In the genomic region with DNA sequence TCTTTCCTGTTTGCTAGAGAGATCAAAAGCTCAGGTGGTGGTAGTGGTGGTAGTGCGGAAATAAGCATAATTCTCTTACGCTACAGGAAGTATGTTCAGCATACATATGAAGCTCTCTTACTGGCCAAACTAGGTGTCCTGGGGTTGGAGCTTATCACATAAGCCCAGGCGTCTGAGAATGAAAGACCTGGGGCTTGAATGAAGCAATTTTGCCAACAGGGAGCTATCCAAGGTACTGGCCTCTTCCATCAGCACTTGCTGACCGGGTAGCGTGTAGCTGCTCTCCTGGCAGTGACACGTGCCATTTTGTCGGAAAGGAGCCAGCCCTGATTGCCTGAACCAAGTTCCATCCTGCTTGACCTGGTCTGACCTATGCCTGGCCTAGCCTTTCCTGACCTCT, we compare ENCODE assay signal across 8 cellular contexts.
DNase-seq lines count a peak whose midpoint lies in the region; ATAC-seq and TF ChIP-seq lines count a peak whose summit lies in the region.

No MANE protein-coding gene starts in this region.

- H3K79me2 ChIP-seq in MM.1S (ENCODE audit: low read length) = no peaks in the 10 kb centered on the region

- no peak for ATAC-seq in HG03097 (IDR thresholded peaks at IDR 0.05; ENCODE audit: low FRiP score, unreplicated experiment)
- ATAC-seq in activated CD8-positive, alpha-beta memory T cell treated with anti-CD3 and anti-CD28 coated beads, Interleukin-2, amount 10 ng/mL, durations not matched to agents 7 days and 5 days = no peak

- no peak for TF ChIP-seq CTCF in MM.1S (IDR thresholded peaks at IDR 0.05; ENCODE audit: low read length)
- no peak for TF ChIP-seq CTCF in mesothelial cell of epicardium (IDR thresholded peaks at IDR 0.05; ENCODE audit: unreplicated experiment)
- TF ChIP-seq CTCF in suprapubic skin (IDR thresholded peaks at IDR 0.05) = no peak

- 32% methylated on average over 6 of the region's 7 CpGs for WGBS in suprapubic skin

- H3K4me1 ChIP-seq in MM.1S (ENCODE audit: low read length) (no peaks in the 10 kb centered on the region), suprapubic skin (no peaks in the 10 kb centered on the region)

- peaks cover 8% of the 10 kb centered on the region for H3K9me3 Mint-ChIP-seq in mesothelial cell of epicardium
- H3K9me3 Mint-ChIP-seq in activated CD8-positive, alpha-beta memory T cell treated with anti-CD3 and anti-CD28 coated beads, Interleukin-2, amount 10 ng/mL, durations not matched to agents 7 days and 5 days (ENCODE audit: low read depth) = no peaks in the 10 kb centered on the region

- no peaks in the 10 kb centered on the region for H3K36me3 ChIP-seq in MM.1S (replicated peaks; ENCODE audit: insufficient read depth, low read length)
- H3K36me3 ChIP-seq in suprapubic skin = no peaks in the 10 kb centered on the region

- H3K4me1 Mint-ChIP-seq in mesothelial cell of epicardium = no peaks in the 10 kb centered on the region
- no peaks in the 10 kb centered on the region for H3K4me1 Mint-ChIP-seq in activated CD8-positive, alpha-beta memory T cell treated with anti-CD3 and anti-CD28 coated beads, Interleukin-2, amount 10 ng/mL, durations not matched to agents 7 days and 5 days

- no peak overlapping the region for H3K27ac Mint-ChIP-seq in mesothelial cell of epicardium
- H3K27ac Mint-ChIP-seq in activated CD8-positive, alpha-beta memory T cell treated with anti-CD3 and anti-CD28 coated beads, Interleukin-2, amount 10 ng/mL, durations not matched to agents 7 days and 5 days = no peak overlapping the region

- H3K27me3 ChIP-seq in MM.1S (replicated peaks; ENCODE audit: insufficient read depth, low read length) (no peaks in the 10 kb centered on the region), suprapubic skin (no peaks in the 10 kb centered on the region)

- TF ChIP-seq POLR2A in suprapubic skin (IDR thresholded peaks at IDR 0.05) = no peak

- H3K27me3 Mint-ChIP-seq in mesothelial cell of epicardium (ENCODE audit: low read depth) = peaks cover under 1% of the 10 kb centered on the region
- peaks cover 1% of the 10 kb centered on the region for H3K27me3 Mint-ChIP-seq in activated CD8-positive, alpha-beta memory T cell treated with anti-CD3 and anti-CD28 coated beads, Interleukin-2, amount 10 ng/mL, durations not matched to agents 7 days and 5 days

- H3K4me2 ChIP-seq in MM.1S (ENCODE audit: low read depth, low read length) = no peak overlapping the region

- H3F3A ChIP-seq in MM.1S (ENCODE audit: insufficient read depth, low read length) = no peaks in the 10 kb centered on the region

- no peak overlapping the region for H3K9ac ChIP-seq in MM.1S (ENCODE audit: low read length)

- no peaks in the 10 kb centered on the region for H3K36me3 Mint-ChIP-seq in mesothelial cell of epicardium
- H3K36me3 Mint-ChIP-seq in activated CD8-positive, alpha-beta memory T cell treated with anti-CD3 and anti-CD28 coated beads, Interleukin-2, amount 10 ng/mL, durations not matched to agents 7 days and 5 days = no peaks in the 10 kb centered on the region

- CTCF ChIA-PET in activated CD8-positive, alpha-beta memory T cell treated with anti-CD3 and anti-CD28 coated beads, Interleukin-2, amount 10 ng/mL, durations not matched to agents 7 days and 5 days (lab: Charles Lee) = interaction anchor here (1.6 kb wide), 1 partner anchor 13 kb away, joined by 10 read pairs; no protein-coding TSS in a partner anchor

- H3K27ac ChIP-seq in MM.1S (ENCODE audit: low read length) (no peak overlapping the region), suprapubic skin (no peak overlapping the region)

- no peaks in the 10 kb centered on the region for H3K9me3 ChIP-seq in MM.1S (replicated peaks; ENCODE audit: insufficient read depth, low read length)
- H3K9me3 ChIP-seq in suprapubic skin = no peaks in the 10 kb centered on the region

- H3K9me2 ChIP-seq in MM.1S (replicated peaks; ENCODE audit: insufficient read depth, low read length) = no peaks in the 10 kb centered on the region

- no peak overlapping the region for H3K4me3 Mint-ChIP-seq in mesothelial cell of epicardium
- no peak overlapping the region for H3K4me3 Mint-ChIP-seq in activated CD8-positive, alpha-beta memory T cell treated with anti-CD3 and anti-CD28 coated beads, Interleukin-2, amount 10 ng/mL, durations not matched to agents 7 days and 5 days

- TF ChIP-seq EP300 in suprapubic skin (IDR thresholded peaks at IDR 0.05) = no peak

- no peaks in the 10 kb centered on the region for H4K20me1 ChIP-seq in MM.1S (ENCODE audit: insufficient read depth, low read length)

- DNase-seq in ELF-1 (ENCODE audit: low read depth, low spot score) (peak; percentile 75), MM.1S (peak; percentile 49), brain pericyte (ENCODE audit: low read depth, low spot score) (peak; percentile 6), mesothelial cell of epicardium (ENCODE audit: low spot score in 2 of 2, unreplicated experiment in 2 of 2) (peak; percentile 29 to 65), suprapubic skin (ENCODE audit: low spot score in 2 of 2) (no peak), NCI-H2171 (lab: John Stamatoyannopoulos, UW) (no peak)
- DNase-seq in activated CD8-positive, alpha-beta memory T cell treated with anti-CD3 and anti-CD28 coated beads, Interleukin-2, amount 10 ng/mL, durations not matched to agents 7 days and 5 days = no peak

- H2AFZ ChIP-seq in MM.1S (ENCODE audit: low read length) = no peak overlapping the region

- H3K4me3 ChIP-seq in MM.1S (ENCODE audit: low read length) = no peak overlapping the region
- H3K4me3 ChIP-seq in suprapubic skin = no peak overlapping the region

Comparison
In these comparisons a context has a peak if more than half of its experiments do, and no peak if none do; other contexts are left out.
1. DNase-seq: peak in ELF-1 (single experiment), MM.1S (single experiment), brain pericyte (single experiment) and mesothelial cell of epicardium (2 of 2); none in suprapubic skin (0 of 2), NCI-H2171 (single experiment) and activated CD8-positive, alpha-beta memory T cell treated with anti-CD3 and anti-CD28 coated beads, Interleukin-2, amount 10 ng/mL, durations not matched to agents 7 days and 5 days (single experiment).